Comparison of ENCODE assay signal across 8 cellular contexts in the genomic region with DNA sequence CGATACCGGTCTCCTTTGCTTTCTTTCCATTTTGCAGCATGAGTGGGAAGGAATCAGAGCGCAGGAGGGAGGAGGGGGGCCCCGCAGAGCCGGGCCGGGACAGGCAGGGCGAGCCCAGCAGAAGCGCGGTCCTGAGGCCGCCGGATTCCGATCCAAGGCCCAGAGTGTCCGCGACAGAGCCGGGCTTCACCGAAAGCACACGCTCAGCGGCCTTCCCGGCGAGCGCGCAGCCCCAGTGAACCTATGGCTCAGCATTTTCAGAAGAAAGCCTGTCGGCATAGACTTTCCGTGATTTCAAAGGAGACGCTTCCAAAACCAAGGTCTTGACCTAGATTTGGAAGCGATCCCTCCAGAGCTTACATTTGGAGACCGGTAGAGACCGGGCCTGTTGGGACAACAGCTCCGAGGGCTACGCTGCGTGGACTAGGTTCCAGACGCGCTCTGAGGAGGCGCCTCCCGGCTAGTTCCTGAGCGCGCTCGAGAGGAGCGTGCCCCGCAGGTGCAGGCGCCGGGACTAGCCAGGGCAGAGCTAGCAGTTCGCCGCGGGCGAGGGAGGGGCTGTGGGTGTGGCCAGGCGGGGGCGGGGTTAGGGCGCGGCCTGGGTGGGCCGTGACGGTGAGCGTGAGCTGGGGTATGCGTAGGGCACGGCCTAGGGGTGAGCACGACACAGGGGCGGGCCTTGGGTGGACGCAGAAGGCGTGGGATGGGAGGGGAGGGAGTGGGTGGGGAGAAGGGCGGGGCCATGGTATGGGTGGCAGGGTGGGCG. TPM values are rescaled to one million over a fixed set of nuclear protein-coding genes. Genes with fewer than 3 reads are reported as not detected.
DNase-seq lines count a peak whose midpoint lies in the region; ATAC-seq and TF ChIP-seq lines count a peak whose summit lies in the region.

No MANE protein-coding gene starts in this region.

- POLR2A ChIA-PET in activated CD4-positive, alpha-beta memory T cell treated with anti-CD3 and anti-CD28 coated beads, Interleukin-2, amount 10 ng/mL, durations not matched to agents 7 days and 5 days (lab: Charles Lee) = interaction anchor here (0.6 to 1.9 kb wide), 9 partner anchors 11 to 378 kb away, joined by 3 to 9 read pairs (median 4); a partner anchor contains a TSS

- no peaks in the 10 kb centered on the region for H3K27me3 Mint-ChIP-seq in CD4-positive, CD25-positive, alpha-beta regulatory T cell
- H3K27me3 Mint-ChIP-seq in activated CD4-positive, alpha-beta memory T cell treated with anti-CD3 and anti-CD28 coated beads, Interleukin-2, amount 10 ng/mL, durations not matched to agents 7 days and 5 days = peaks cover 5% of the 10 kb centered on the region

- CTCF ChIA-PET in activated CD4-positive, alpha-beta memory T cell treated with anti-CD3 and anti-CD28 coated beads, Interleukin-2, amount 10 ng/mL, durations not matched to agents 7 days and 5 days (lab: Charles Lee) = interaction anchor here (0.6 to 1.7 kb wide), 7 partner anchors 19 to 494 kb away, joined by 3 to 13 read pairs (median 4); no protein-coding TSS in a partner anchor

- peaks cover 0 to 34% (median 14%) of the 10 kb centered on the region in 4 donors for H3K4me1 Mint-ChIP-seq in CD4-positive, CD25-positive, alpha-beta regulatory T cell
- peaks cover 13% of the 10 kb centered on the region for H3K4me1 Mint-ChIP-seq in activated CD4-positive, alpha-beta memory T cell treated with anti-CD3 and anti-CD28 coated beads, Interleukin-2, amount 10 ng/mL, durations not matched to agents 7 days and 5 days

- peak overlapping the region; percentile 84 to 94 (median 90) for H3K4me3 Mint-ChIP-seq in CD4-positive, CD25-positive, alpha-beta regulatory T cell
- H3K4me3 Mint-ChIP-seq in activated CD4-positive, alpha-beta memory T cell treated with anti-CD3 and anti-CD28 coated beads, Interleukin-2, amount 10 ng/mL, durations not matched to agents 7 days and 5 days = peak overlapping the region; percentile 75

- DNase-seq in CD4-positive, CD25-positive, alpha-beta regulatory T cell = peak; percentile 93 to 97 (median 97)
- peak; percentile 79 for DNase-seq in NCI-H748 treated with DMSO at 0.1 percent for 48 hours (lab: John Stamatoyannopoulos, UW)
- peak; percentile 96 for DNase-seq in activated CD4-positive, alpha-beta memory T cell treated with anti-CD3 and anti-CD28 coated beads, Interleukin-2, amount 10 ng/mL, durations not matched to agents 7 days and 5 days
- DNase-seq in ecto neural progenitor cell (ENCODE audit: low spot score) = peak; percentile 98
- peak; percentile 96 for DNase-seq in lower lobe of right lung
- peak; percentile 85 to 93 (median 85) for DNase-seq in stimulated activated CD4-positive, alpha-beta T cell treated with anti-CD3 and anti-CD28 coated beads, TNF-alpha, amount 100 ng/mL, for 24 hours (ENCODE audit: low read depth in 3 of 3)

- no peaks in the 10 kb centered on the region for H3K9me3 Mint-ChIP-seq in CD4-positive, CD25-positive, alpha-beta regulatory T cell
- no peaks in the 10 kb centered on the region for H3K9me3 Mint-ChIP-seq in activated CD4-positive, alpha-beta memory T cell treated with anti-CD3 and anti-CD28 coated beads, Interleukin-2, amount 10 ng/mL, durations not matched to agents 7 days and 5 days

- intact Hi-C loops in lower lobe of right lung (cut with DNase I) = no loop called here

- H3K9me3 ChIP-seq in CD4-positive, CD25-positive, alpha-beta regulatory T cell (ENCODE audit: control insufficient read depth in 2 of 2, low read length in 2 of 2) = no peaks in the 10 kb centered on the region
- no peaks in the 10 kb centered on the region for H3K9me3 ChIP-seq in lower lobe of right lung

- peak overlapping the region; percentile 56 for H3K27ac ChIP-seq in CD4-positive, CD25-positive, alpha-beta regulatory T cell (ENCODE audit: insufficient read depth, low read length, poor library complexity, severe bottlenecking)
- H3K27ac ChIP-seq in lower lobe of right lung = peak overlapping the region; percentile 83

- H3K27ac Mint-ChIP-seq in CD4-positive, CD25-positive, alpha-beta regulatory T cell = peak overlapping the region in 2 of 3 donors; percentile 81 to 86
- peak overlapping the region; percentile 52 for H3K27ac Mint-ChIP-seq in activated CD4-positive, alpha-beta memory T cell treated with anti-CD3 and anti-CD28 coated beads, Interleukin-2, amount 10 ng/mL, durations not matched to agents 7 days and 5 days

- H3K4me3 ChIP-seq in CD4-positive, CD25-positive, alpha-beta regulatory T cell (ENCODE audit: low read depth, low read length) = peak overlapping the region; percentile 83
- H3K4me3 ChIP-seq in lower lobe of right lung = peak overlapping the region; percentile 68

- peaks cover under 1% of the 10 kb centered on the region for H3K36me3 Mint-ChIP-seq in CD4-positive, CD25-positive, alpha-beta regulatory T cell
- H3K36me3 Mint-ChIP-seq in activated CD4-positive, alpha-beta memory T cell treated with anti-CD3 and anti-CD28 coated beads, Interleukin-2, amount 10 ng/mL, durations not matched to agents 7 days and 5 days (ENCODE audit: low read depth) = peaks cover 5% of the 10 kb centered on the region

- no peaks in the 10 kb centered on the region for H3K36me3 ChIP-seq in CD4-positive, CD25-positive, alpha-beta regulatory T cell (ENCODE audit: control insufficient read depth, insufficient read depth, low read length)
- no peaks in the 10 kb centered on the region for H3K36me3 ChIP-seq in lower lobe of right lung

- H3K4me1 ChIP-seq in CD4-positive, CD25-positive, alpha-beta regulatory T cell (ENCODE audit: control insufficient read depth, insufficient read depth, low read length, poor library complexity, severe bottlenecking) = peaks cover 24% of the 10 kb centered on the region
- H3K4me1 ChIP-seq in lower lobe of right lung = peaks cover 22% of the 10 kb centered on the region

- ATAC-seq in CD4-positive, CD25-positive, alpha-beta regulatory T cell (ENCODE audit: low read depth in 2 of 2) = peak; percentile 94 to 96
- ATAC-seq in GM19438 (IDR thresholded peaks at IDR 0.05; ENCODE audit: low read depth, unreplicated experiment) (peak; percentile 87), HG03565 (IDR thresholded peaks at IDR 0.05; ENCODE audit: unreplicated experiment) (peak; percentile 91), lower lobe of right lung (peak; percentile 96)

- no peaks in the 10 kb centered on the region for H3K27me3 ChIP-seq in CD4-positive, CD25-positive, alpha-beta regulatory T cell (ENCODE audit: control insufficient read depth, insufficient read depth, low read length)
- H3K27me3 ChIP-seq in lower lobe of right lung (ENCODE audit: low read depth) = no peaks in the 10 kb centered on the region

- TF ChIP-seq CTCF in lower lobe of right lung (IDR thresholded peaks at IDR 0.05) = no peak

RNA-seq across cellular contexts. Expression of a gene that starts 27.8 kb away (rescaled TPM):
- total RNA-seq in CD4-positive, CD25-positive, alpha-beta regulatory T cell = not detected
- polyA plus RNA-seq in CD4-positive, CD25-positive, alpha-beta regulatory T cell = not detected
- not detected for total RNA-seq in activated CD4-positive, alpha-beta memory T cell treated with anti-CD3 and anti-CD28 coated beads, Interleukin-2, amount 10 ng/mL, durations not matched to agents 7 days and 5 days
- not detected for total RNA-seq in lower lobe of right lung

RNA-seq across cellular contexts. Expression of a gene that starts 52.5 kb away (rescaled TPM):
- total RNA-seq in CD4-positive, CD25-positive, alpha-beta regulatory T cell = 26.3 TPM
- 10 to 100 TPM; 47.0 to 60.1 (median 52.0) TPM for polyA plus RNA-seq in CD4-positive, CD25-positive, alpha-beta regulatory T cell
- total RNA-seq in activated CD4-positive, alpha-beta memory T cell treated with anti-CD3 and anti-CD28 coated beads, Interleukin-2, amount 10 ng/mL, durations not matched to agents 7 days and 5 days = 10 to 100 TPM; 55.3 to 59.4 TPM
- total RNA-seq in lower lobe of right lung = 23.1 TPM

RNA-seq across cellular contexts. Expression of a gene that starts 52.6 kb away (rescaled TPM):
- total RNA-seq in CD4-positive, CD25-positive, alpha-beta regulatory T cell = 9.7 TPM
- 10 to 100 TPM; 22.3 to 28.9 (median 26.8) TPM for polyA plus RNA-seq in CD4-positive, CD25-positive, alpha-beta regulatory T cell
- 10 to 100 TPM; 23.7 to 25.0 TPM for total RNA-seq in activated CD4-positive, alpha-beta memory T cell treated with anti-CD3 and anti-CD28 coated beads, Interleukin-2, amount 10 ng/mL, durations not matched to agents 7 days and 5 days
- 14.9 TPM for total RNA-seq in lower lobe of right lung

Comparison
In these comparisons a context has a peak if more than half of its experiments do, and no peak if none do; other contexts are left out.
1. Peak in every context shown above with its lines: DNase-seq, ATAC-seq, H3K4me3 ChIP-seq and H3K27ac ChIP-seq.